In the genomic region with DNA sequence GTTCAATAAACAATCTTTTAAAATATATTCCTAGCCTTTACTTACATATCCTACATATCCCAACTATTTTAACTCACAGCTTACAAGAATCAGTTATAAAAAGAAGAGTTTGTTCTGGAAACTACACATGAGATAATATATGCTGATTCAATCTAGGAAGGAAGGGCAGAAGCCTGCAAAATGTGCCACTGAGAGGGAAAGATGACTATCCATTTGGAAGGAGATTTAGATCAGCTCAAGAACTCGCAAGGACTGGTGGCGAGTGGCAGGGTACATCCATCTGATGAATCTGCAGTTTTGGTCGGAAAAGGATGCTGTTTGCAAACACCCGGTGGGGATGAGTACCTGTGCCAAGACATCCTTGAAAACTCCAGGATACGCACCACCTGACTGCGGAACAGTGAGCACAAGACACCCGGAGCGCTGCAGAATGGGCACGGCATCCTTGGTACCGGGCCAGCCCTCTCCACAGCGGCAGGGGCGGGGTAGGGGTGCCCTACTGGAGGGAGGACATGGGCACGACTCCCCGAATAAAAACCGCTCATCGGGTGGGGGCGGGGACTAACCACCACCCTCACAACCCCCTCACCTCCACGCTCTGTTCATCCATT, we compare ENCODE assay signal across 1 cellular context.
TF ChIP-seq lines count a peak whose summit lies in the region.

No MANE protein-coding gene starts in this region.

TF ChIP-seq in H1, 55 proteins besides CTCF, POLR2A, EP300 and RAD21:
- TF ChIP-seq SIRT6 (IDR thresholded peaks at IDR 0.05; ENCODE audit: low read length) = no peak
- no peak for TF ChIP-seq ASH2L (IDR thresholded peaks at IDR 0.05; ENCODE audit: low read length)
- TF ChIP-seq SAP30 (IDR thresholded peaks at IDR 0.05; ENCODE audit: insufficient read depth, insufficient replicate concordance, low read length) = peak; percentile 57
- peak; percentile 61; the same call in 1 of the 2 replicates for TF ChIP-seq KDM1A (IDR thresholded peaks at IDR 0.05; ENCODE audit: borderline replicate concordance, low read length)
TF ChIP-seq in H1: peak in this region for 2.
